Comparison of ENCODE assay signal across 8 cellular contexts in genomic region chr1:155078496-155079209, GRCh38. TPM values are rescaled to one million over a fixed set of nuclear protein-coding genes. Genes with fewer than 3 reads are reported as not detected.
DNase-seq lines count a peak whose midpoint lies in the region; ATAC-seq and TF ChIP-seq lines count a peak whose summit lies in the region.

Gene EFNA3 (plus strand): TSS chr1:155078837. CDS start chr1:155078942, 105 bp downstream.

- H3K4me1 Mint-ChIP-seq in activated naive CD8-positive, alpha-beta T cell treated with anti-CD3 and anti-CD28 coated beads for 36 hours: peaks cover 27% of the 10 kb centered on the region

- WGBS in heart right ventricle, 2 donors: 1% methylated on average over 51 to 59 of the region's 59 CpGs

- H3K4me3 ChIP-seq in HFF-Myc (replicated peaks; ENCODE audit: low read depth, low read length): 0 out of 2 replicates have a peak within 1 kb of the TSS, but pooled peaks have one; percentile 11
- H3K4me3 ChIP-seq in heart right ventricle: peak within 1 kb of the TSS in 9 of 10 donors; percentile 37 to 58 (median 49)

- H3K4me1 ChIP-seq in heart right ventricle: peaks cover 25 to 52% (median 43%) of the 10 kb centered on the region in 9 donors

- H3K9me3 ChIP-seq in heart right ventricle: no peaks in the 10 kb centered on the region

- intact Hi-C loops in heart right ventricle (cut with DNase I) (no loop called here), posterior cingulate gyrus (cut with DNase I) (no loop called here)

- H3K27ac ChIP-seq in C4-2B: peak within 1 kb of the TSS; percentile 82
- H3K27ac ChIP-seq in heart right ventricle: no peak within 1 kb of the TSS

- no peaks in the 10 kb centered on the region for H3K36me3 Mint-ChIP-seq in activated naive CD8-positive, alpha-beta T cell treated with anti-CD3 and anti-CD28 coated beads for 36 hours

- H3K27ac Mint-ChIP-seq in activated naive CD8-positive, alpha-beta T cell treated with anti-CD3 and anti-CD28 coated beads for 36 hours: no peak within 1 kb of the TSS

- ATAC-seq in heart right ventricle (peak; percentile 63 to 90 (median 82)), HG03439 (IDR thresholded peaks at IDR 0.05; ENCODE audit: unreplicated experiment) (no peak), GM19455 (IDR thresholded peaks at IDR 0.05; ENCODE audit: unreplicated experiment) (no peak)

- TF ChIP-seq CTCF in C4-2B (conservative IDR thresholded peaks at IDR 0.05): no peak
- no peak for TF ChIP-seq CTCF in HFF-Myc (IDR thresholded peaks at IDR 0.05; ENCODE audit: low read depth, low read length, missing control alignments)
- TF ChIP-seq CTCF in heart right ventricle (IDR thresholded peaks at IDR 0.05): peak in 1 of 9 donors; percentile 10

- peak within 1 kb of the TSS; percentile 33 for H3K4me3 Mint-ChIP-seq in activated naive CD8-positive, alpha-beta T cell treated with anti-CD3 and anti-CD28 coated beads for 36 hours

- H3K27me3 Mint-ChIP-seq in activated naive CD8-positive, alpha-beta T cell treated with anti-CD3 and anti-CD28 coated beads for 36 hours: peaks cover 44% of the 10 kb centered on the region

- H3K9me3 Mint-ChIP-seq in activated naive CD8-positive, alpha-beta T cell treated with anti-CD3 and anti-CD28 coated beads for 36 hours: no peaks in the 10 kb centered on the region

- no peaks in the 10 kb centered on the region for H3K36me3 ChIP-seq in heart right ventricle

- DNase-seq in HFF-Myc (ENCODE audit: extremely low read depth, low read depth): no peak
- peak; percentile 83 for DNase-seq in RPMI8226
- DNase-seq in activated naive CD8-positive, alpha-beta T cell treated with anti-CD3 and anti-CD28 coated beads for 36 hours: peak; percentile 73
- DNase-seq in heart right ventricle: peak; percentile 74 to 83
- DNase-seq in posterior cingulate gyrus: peak; percentile 64 to 97 (median 84)

- peaks cover 37 to 58% (median 44%) of the 10 kb centered on the region in 7 donors for H3K27me3 ChIP-seq in heart right ventricle

RNA-seq across cellular contexts. Expression of gene EFNA3, which starts in this region (rescaled TPM):
- total RNA-seq in activated naive CD8-positive, alpha-beta T cell treated with anti-CD3 and anti-CD28 coated beads for 36 hours: 1 to 10 TPM; 4.5 to 4.6 TPM
- 1 to 10 TPM in 1 of 10 donors, under 1 TPM in 8, not detected in 1; 0.23 to 1.9 (median 0.46) TPM for total RNA-seq in heart right ventricle
- 1 to 10 TPM in 1 of 2 donors, under 1 TPM in 1; 0.95 to 1.8 TPM for polyA plus RNA-seq in heart right ventricle

Comparison
In these comparisons a context has a peak if more than half of its experiments do, and no peak if none do; other contexts are left out.
1. ATAC-seq: peak in heart right ventricle (8 of 8); none in HG03439 (single experiment) and GM19455 (single experiment).